In genomic region chr2:85776672-85777071, GRCh38 we compare ENCODE assay signal across 20 cellular contexts. TPM values are rescaled to one million over a fixed set of nuclear protein-coding genes. Genes with fewer than 3 reads are reported as not detected.
A peak's percentile ranks its signal among the peaks of the same experiment; 100 is the strongest.
DNase-seq lines count a peak whose midpoint lies in the region; ATAC-seq and TF ChIP-seq lines count a peak whose summit lies in the region.
"Had no signal": no experiment of that assay in that cellular context is flagged by ENCODE, and none has a peak within 500 bp of the region (broad histone marks: within the 10 kb centered on the region; RNA-seq: fewer than 3 reads in every experiment).

No MANE protein-coding gene starts in this region.

- no peak for TF ChIP-seq RAD21 in IMR-90 (IDR thresholded peaks at IDR 0.05; ENCODE audit: low read length)

- H3K4me2 ChIP-seq in IMR-90 (ENCODE audit: low read depth, low read length): no peak overlapping the region
- no peak overlapping the region for H3K4me2 ChIP-seq in mesenchymal stem cell (ENCODE audit: low read length, poor library complexity, severe bottlenecking)
- H3K4me2 ChIP-seq: GM23338, KMS-11 had no signal

- H4K8ac ChIP-seq in IMR-90 (ENCODE audit: low read depth in 2 of 2, low read length in 2 of 2): no peak overlapping the region
- H4K8ac ChIP-seq in mesenchymal stem cell (ENCODE audit: low read length): no peak overlapping the region

- no peaks in the 10 kb centered on the region for H3K9me3 Mint-ChIP-seq in activated CD8-positive, alpha-beta T cell treated with anti-CD3 and anti-CD28 coated beads for 36 hours
- H3K9me3 Mint-ChIP-seq: GM23338 had no signal

- in situ Hi-C loops in IMR-90 (cut with MboI; ENCODE audit: low sequenced_read_pairs): no loop called here

- H3K18ac ChIP-seq in IMR-90 (ENCODE audit: low read depth, low read length) (no peak overlapping the region), mesenchymal stem cell (ENCODE audit: low read depth in 1 of 2, low read length in 2 of 2) (peak overlapping the region; percentile 2 to 16)

- H2AFZ ChIP-seq in IMR-90 (replicated peaks; ENCODE audit: low read length, poor library complexity) (no peak overlapping the region), mesenchymal stem cell (ENCODE audit: low read depth, low read length) (no peak overlapping the region)

- POLR2A ChIA-PET in IMR-90 (lab: Charles Lee; ENCODE audit: unreplicated experiment): no interaction called here
- POLR2A ChIA-PET in activated CD8-positive, alpha-beta T cell treated with anti-CD3 and anti-CD28 coated beads for 36 hours (lab: Charles Lee): no interaction called here

- no peaks in the 10 kb centered on the region for H3K4me1 Mint-ChIP-seq in activated CD8-positive, alpha-beta T cell treated with anti-CD3 and anti-CD28 coated beads for 36 hours (ENCODE audit: low read depth)

- no peak for DNase-seq in IMR-90
- no peak for DNase-seq in heart right ventricle
- no peak for DNase-seq in mesenchymal stem cell
- DNase-seq in activated CD8-positive, alpha-beta T cell treated with anti-CD3 and anti-CD28 coated beads for 36 hours: no peak
- DNase-seq in activated CD4-positive, alpha-beta T cell treated with anti-CD3 and anti-CD28 coated beads, Interleukin-2, amount 50 U/mL, for 4 hours: no peak
- no peak for DNase-seq in NCI-H1417 (lab: John Stamatoyannopoulos, UW)
- DNase-seq: CD8-positive, alpha-beta memory T cell; NCI-H1092 treated with DMSO at 0.1 percent for 48 hours; NCI-H146; NCI-H2029 treated with DMSO at 0.1 percent for 48 hours; NCI-H345; NCI-H524; NCI-H774; NK-92 treated with Interleukin-12 subunit alpha and Interleukin-12 subunit beta, amount 100 ng/mL, for 24 hours had no signal

- peaks cover 5% of the 10 kb centered on the region; the same call in 1 of the 2 replicates for H4K20me1 ChIP-seq in IMR-90 (ENCODE audit: insufficient read depth, low read length)

- peaks cover 11% of the 10 kb centered on the region for H3K27me3 Mint-ChIP-seq in activated CD8-positive, alpha-beta T cell treated with anti-CD3 and anti-CD28 coated beads for 36 hours

- BruUV-seq in IMR-90 (replicated peaks; lab: Mats Ljungman, UMichigan): no TSS peak

- no peak overlapping the region for H3K4me3 Mint-ChIP-seq in activated CD8-positive, alpha-beta T cell treated with anti-CD3 and anti-CD28 coated beads for 36 hours
- H3K4me3 Mint-ChIP-seq: CD8-positive, alpha-beta memory T cell; GM23338 had no signal

- H2BK20ac ChIP-seq in IMR-90 (ENCODE audit: low read depth, low read length): no peak overlapping the region

- no peak overlapping the region for H3K4ac ChIP-seq in IMR-90 (ENCODE audit: low read depth, low read length)
- no peak overlapping the region for H3K4ac ChIP-seq in mesenchymal stem cell (ENCODE audit: low read depth in 1 of 2, low read length in 2 of 2)

- H2AK5ac ChIP-seq in IMR-90 (ENCODE audit: low read depth, low read length): peak overlapping the region; percentile 21; the same call in 1 of the 2 replicates
- H2AK5ac ChIP-seq in mesenchymal stem cell (ENCODE audit: low read length, severe bottlenecking): no peak overlapping the region

- H4K91ac ChIP-seq in IMR-90 (ENCODE audit: insufficient read depth, low read depth, low read length) (no peak overlapping the region), mesenchymal stem cell (ENCODE audit: low read length) (peak overlapping the region; percentile 60)

- no peak for ATAC-seq in IMR-90 (ENCODE audit: low read depth)
- ATAC-seq in heart right ventricle: no peak
- ATAC-seq in activated CD8-positive, alpha-beta T cell treated with anti-CD3 and anti-CD28 coated beads for 36 hours: no peak
- ATAC-seq: GM23338 had no signal

- H3K23ac ChIP-seq in IMR-90 (ENCODE audit: low read depth, low read length): no peak overlapping the region
- no peak overlapping the region for H3K23ac ChIP-seq in mesenchymal stem cell (ENCODE audit: low read length in 2 of 2)

- no peak overlapping the region for H3K56ac ChIP-seq in IMR-90 (ENCODE audit: extremely low read depth, insufficient read depth, low read length)

- no peak overlapping the region for H3K4me3 ChIP-seq in IMR-90 (ENCODE audit: insufficient read depth, low read depth, low read length)
- no peak overlapping the region for H3K4me3 ChIP-seq in heart right ventricle
- H3K4me3 ChIP-seq in mesenchymal stem cell (ENCODE audit: insufficient read depth in 1 of 2, low read depth in 1 of 2, low read length in 2 of 2): no peak overlapping the region
- no peak overlapping the region for H3K4me3 ChIP-seq in subcutaneous abdominal adipose tissue (ENCODE audit: low read depth in 1 of 5, low read length in 5 of 5)
- H3K4me3 ChIP-seq: GM23338, HAP-1 had no signal

- H3K14ac ChIP-seq in IMR-90 (replicated peaks; ENCODE audit: low read depth, low read length): no peak overlapping the region
- no peak overlapping the region for H3K14ac ChIP-seq in mesenchymal stem cell (ENCODE audit: low read length in 2 of 2)

- H3K4me1 ChIP-seq in IMR-90 (ENCODE audit: control insufficient read depth, insufficient read depth, low read length): peaks cover 22% of the 10 kb centered on the region
- H3K4me1 ChIP-seq in heart right ventricle: peaks cover 52 to 98% (median 86%) of the 10 kb centered on the region in 9 donors
- H3K4me1 ChIP-seq in mesenchymal stem cell (ENCODE audit: control insufficient read depth, insufficient read depth, low read depth, low read length): peaks cover 24% of the 10 kb centered on the region
- H3K4me1 ChIP-seq in subcutaneous abdominal adipose tissue (ENCODE audit: control insufficient read depth in 5 of 5, insufficient read depth in 5 of 5, low read length in 5 of 5): peaks cover 36 to 95% (median 92%) of the 10 kb centered on the region in 5 donors
- H3K4me1 ChIP-seq: HAP-1 had no signal

- H3K9me1 ChIP-seq in IMR-90 (ENCODE audit: insufficient read depth, low read length): peaks cover 20% of the 10 kb centered on the region

- H3K36me3 ChIP-seq in IMR-90 (ENCODE audit: control insufficient read depth, insufficient read depth, low read length) (peaks cover 30% of the 10 kb centered on the region), heart right ventricle (peaks cover 0 to 25% (median 0%) of the 10 kb centered on the region in 9 donors), mesenchymal stem cell (ENCODE audit: control insufficient read depth in 1 of 2, insufficient read depth in 2 of 2, low read depth in 1 of 2, low read length in 2 of 2) (peaks cover 11 to 12% of the 10 kb centered on the region in 2 experiments), subcutaneous abdominal adipose tissue (ENCODE audit: control insufficient read depth in 5 of 5, insufficient read depth in 5 of 5, low read length in 5 of 5) (peaks cover 0 to 30% (median 12%) of the 10 kb centered on the region in 5 donors)
- H3K36me3 ChIP-seq: HAP-1 had no signal

- H3K9ac ChIP-seq in IMR-90 (ENCODE audit: low read depth, low read length) (no peak overlapping the region), mesenchymal stem cell (ENCODE audit: low read length) (no peak overlapping the region), subcutaneous abdominal adipose tissue (ENCODE audit: low read length in 5 of 5) (no peak overlapping the region)
- H3K9ac ChIP-seq: KMS-11 had no signal

- H2BK15ac ChIP-seq in IMR-90 (ENCODE audit: low read depth, low read length) (no peak overlapping the region), mesenchymal stem cell (ENCODE audit: low read depth, poor library complexity, severe bottlenecking) (no peak overlapping the region)

- H3K27ac ChIP-seq in IMR-90 (ENCODE audit: insufficient read depth, low read length) (no peak overlapping the region), heart right ventricle (peak overlapping the region; percentile 23 to 96 (median 91)), mesenchymal stem cell (ENCODE audit: low read length, poor library complexity, severe bottlenecking) (no peak overlapping the region), subcutaneous abdominal adipose tissue (ENCODE audit: low read depth, low read length) (peak overlapping the region; percentile 6)
- H3K27ac ChIP-seq: C4-2B, HL-60, KMS-11 had no signal

- TF ChIP-seq POLR2A in IMR-90 (IDR thresholded peaks at IDR 0.05; ENCODE audit: low read depth, low read length): no peak

- intact Hi-C loops in IMR-90 (cut with micrococcal nuclease): no loop called here
- intact Hi-C loops in heart right ventricle (cut with DNase I): loop anchor here in 1 of 10 donors (2.0 kb wide), 1 partner anchor 18 kb away; no protein-coding TSS in a partner anchor
- intact Hi-C loops in activated CD8-positive, alpha-beta T cell treated with anti-CD3 and anti-CD28 coated beads for 36 hours (cut with micrococcal nuclease): no loop called here

- dilution Hi-C loops in IMR-90 (cut with HindIII; ENCODE audit: low sequenced_read_pairs, unreplicated experiment): no loop called here

- no peaks in the 10 kb centered on the region for H3K27me3 ChIP-seq in IMR-90 (ENCODE audit: control insufficient read depth, insufficient read depth, low read length)
- peaks cover 0 to 3% (median 0%) of the 10 kb centered on the region in 7 donors for H3K27me3 ChIP-seq in heart right ventricle
- H3K27me3 ChIP-seq in mesenchymal stem cell (ENCODE audit: control insufficient read depth in 1 of 2, insufficient read depth in 1 of 2, low read length in 2 of 2): peaks cover 5 to 20% of the 10 kb centered on the region in 2 experiments
- no peaks in the 10 kb centered on the region for H3K27me3 ChIP-seq in subcutaneous abdominal adipose tissue (ENCODE audit: control insufficient read depth in 5 of 5, insufficient read depth in 4 of 5, low read length in 5 of 5)

- CTCF ChIA-PET in IMR-90 (lab: Yijun Ruan, JAX): no interaction called here
- CTCF ChIA-PET in activated CD8-positive, alpha-beta T cell treated with anti-CD3 and anti-CD28 coated beads for 36 hours (lab: Charles Lee): interaction anchor here (1.1 to 1.7 kb wide), 4 partner anchors 13 to 48 kb away, joined by 3 to 5 read pairs (median 5); no protein-coding TSS in a partner anchor

- H2BK120ac ChIP-seq in IMR-90 (ENCODE audit: low read depth, low read length) (no peak overlapping the region), mesenchymal stem cell (ENCODE audit: low read depth, low read length) (no peak overlapping the region)

- no peak overlapping the region for H2AK9ac ChIP-seq in IMR-90 (replicated peaks; ENCODE audit: low read depth, low read length, poor library complexity)

- H2BK5ac ChIP-seq in IMR-90 (ENCODE audit: low read depth, low read length, poor library complexity, severe bottlenecking) (no peak overlapping the region), mesenchymal stem cell (ENCODE audit: low read depth, low read length, poor library complexity, severe bottlenecking) (no peak overlapping the region)

- H3K79me1 ChIP-seq in IMR-90 (ENCODE audit: low read depth in 1 of 2, low read length in 2 of 2) (peaks cover 12 to 55% of the 10 kb centered on the region in 2 experiments; a peak in 3 of 4 replicates), mesenchymal stem cell (replicated peaks; ENCODE audit: low read length, poor library complexity, severe bottlenecking) (no peaks in the 10 kb centered on the region)

- 75% methylated on average over 2 of the region's 9 CpGs; no CpG with 5 or more reads in 1 of the 2 experiments for WGBS in IMR-90 (ENCODE audit: extremely low coverage in 2 of 2, insufficient read length in 1 of 2), 2 experiments
- 58 to 63% methylated on average over 9 of the region's 9 CpGs for WGBS in heart right ventricle, 2 donors
- 72% methylated on average over 4 of the region's 9 CpGs for WGBS in mesenchymal stem cell

- TF ChIP-seq CTCF in IMR-90 (conservative IDR thresholded peaks at IDR 0.05; ENCODE audit: low read depth, low read length): no peak
- TF ChIP-seq CTCF in heart right ventricle (IDR thresholded peaks at IDR 0.05): no peak
- no peak for TF ChIP-seq CTCF in activated CD8-positive, alpha-beta T cell treated with anti-CD3 and anti-CD28 coated beads for 36 hours (IDR thresholded peaks at IDR 0.05)

- H3K9me3 ChIP-seq in IMR-90 (ENCODE audit: control insufficient read depth, insufficient read depth, low read length) (no peaks in the 10 kb centered on the region), heart right ventricle (no peaks in the 10 kb centered on the region), mesenchymal stem cell (ENCODE audit: control insufficient read depth, low read length) (no peaks in the 10 kb centered on the region), subcutaneous abdominal adipose tissue (ENCODE audit: control insufficient read depth in 5 of 5, low read length in 5 of 5) (no peaks in the 10 kb centered on the region)
- H3K9me3 ChIP-seq: HAP-1 had no signal

- H3K36me3 Mint-ChIP-seq in activated CD8-positive, alpha-beta T cell treated with anti-CD3 and anti-CD28 coated beads for 36 hours (ENCODE audit: low read depth): no peaks in the 10 kb centered on the region
- H3K36me3 Mint-ChIP-seq: CD8-positive, alpha-beta memory T cell had no signal

- no peak overlapping the region for H3K27ac Mint-ChIP-seq in activated CD8-positive, alpha-beta T cell treated with anti-CD3 and anti-CD28 coated beads for 36 hours
- H3K27ac Mint-ChIP-seq: GM23338 had no signal

- H2BK12ac ChIP-seq in mesenchymal stem cell (ENCODE audit: low read length in 2 of 2): peak overlapping the region; percentile 30 to 67

- no peak overlapping the region for H4K5ac ChIP-seq in IMR-90 (ENCODE audit: low read depth, low read length)

RNA-seq across cellular contexts. Expression of gene ATOH8, which starts 22.9 kb away (rescaled TPM):
- total RNA-seq in IMR-90 (2012; rRNA removed) (7.8 and 7.9 TPM in 2 replicates), heart right ventricle (10 to 100 TPM in 9 of 10 donors, 1 to 10 TPM in 1; 8.7 to 33.4 (median 15.2) TPM)
- polyA plus RNA-seq in IMR-90 (2012; rRNA removed) (9.0 and 11.2 TPM in 2 replicates), heart right ventricle (10 to 100 TPM; 35.2 to 45.9 TPM)
- polyA plus RNA-seq in IMR-90 (2012; cell fraction: cytosol; rRNA removed): 6.2 and 7.6 TPM in 2 replicates
- polyA plus RNA-seq in IMR-90 (2012; cell fraction: nucleus; rRNA removed; ENCODE audit: low replicate concordance): 5.0 and 13.0 TPM in 2 replicates
- polyA plus RNA-seq in mesenchymal stem cell (2013, experiment 1 of 2): 5.8 TPM
- 6.0 TPM for polyA plus RNA-seq in mesenchymal stem cell (2013, experiment 2 of 2)
- total RNA-seq in activated CD8-positive, alpha-beta T cell treated with anti-CD3 and anti-CD28 coated beads for 36 hours: not detected
- total RNA-seq: CD8-positive, alpha-beta memory T cell had no signal
- polyA plus RNA-seq: CD8-positive, alpha-beta memory T cell had no signal

Comparison
In these comparisons a context has a peak if more than half of its experiments do, and no peak if none do; other contexts are left out.
1. H3K27ac ChIP-seq: peak in heart right ventricle (10 of 10) and subcutaneous abdominal adipose tissue (single experiment); none in IMR-90 (single experiment) and mesenchymal stem cell (single experiment).